Comparison of ENCODE assay signal across 1 cellular context in genomic region chr7:140230517-140230861, GRCh38.
TF ChIP-seq lines count a peak whose summit lies in the region.

No MANE protein-coding gene starts in this region.

TF ChIP-seq in K562, 482 proteins besides CTCF, POLR2A, EP300 and RAD21 (continued from another document):
- TF ChIP-seq E2F6 (IDR thresholded peaks at IDR 0.05; ENCODE audit: borderline replicate concordance in 1 of 2, extremely low read depth in 1 of 2, insufficient read depth in 1 of 2, insufficient read length in 1 of 2, low read depth in 1 of 2, low read length in 1 of 2, poor library complexity in 1 of 2, severe bottlenecking in 1 of 2): peak; percentile 68 to 82
- TF ChIP-seq BHLHE40 (IDR thresholded peaks at IDR 0.05; ENCODE audit: low read length): peak; percentile 81
- TF ChIP-seq ARID1B (IDR thresholded peaks at IDR 0.05): no peak
- peak; percentile 80 for TF ChIP-seq CXXC5 (CRISPR knock-in tag; IDR thresholded peaks at IDR 0.05)
- TF ChIP-seq EZH2 (IDR thresholded peaks at IDR 0.05; ENCODE audit: borderline replicate concordance, low read depth, low read length): no peak
- peak; percentile 51; the same call in 1 of the 2 replicates for TF ChIP-seq L3MBTL2 (IDR thresholded peaks at IDR 0.05)
- 0 out of 2 replicates have a peak, but pooled peaks have one; percentile 4 for TF ChIP-seq TFAP4 (CRISPR knock-in tag; IDR thresholded peaks at IDR 0.05; ENCODE audit: borderline replicate concordance)
TF ChIP-seq in K562: peak in this region for 11.
